20 cellular contexts compared by ENCODE assay signal in the genomic region with DNA sequence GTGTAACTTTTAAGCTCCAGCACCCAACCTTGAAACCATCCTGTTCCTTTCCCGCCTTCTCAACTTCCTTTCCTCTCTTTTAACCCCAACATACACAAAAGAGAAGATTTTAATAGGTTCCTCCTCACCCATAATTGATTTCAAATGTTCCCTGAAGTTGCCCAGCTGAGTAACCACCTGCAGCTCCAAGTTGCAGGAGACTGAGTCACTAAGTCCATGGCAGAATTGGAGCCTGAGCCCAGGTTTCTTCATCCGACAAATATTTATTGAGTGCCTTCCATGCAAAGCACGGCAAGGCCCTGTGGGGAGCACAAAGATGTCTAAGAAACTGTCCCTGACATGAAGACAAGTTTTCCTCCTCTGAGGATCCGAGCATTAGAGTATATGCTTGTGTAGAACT.
"Had no signal": no experiment of that assay in that cellular context is flagged by ENCODE, and none has a peak within 500 bp of the region (broad histone marks: within the 10 kb centered on the region; RNA-seq: fewer than 3 reads in every experiment).

No MANE protein-coding gene starts in this region.

- H3K36me3 ChIP-seq: right atrium auricular region, transverse colon had no signal

- H3K27ac ChIP-seq: right atrium auricular region, transverse colon had no signal

- H3K36me3 Mint-ChIP-seq: stimulated activated naive B cell treated with anti-CD40 and anti-IgM and Interleukin-4, amounts not matched to agents 10 μg/mL and 1 μg/mL and 100 μg/mL, for 72 hours; WTC11 had no signal

- H3K9me3 ChIP-seq: right atrium auricular region, transverse colon had no signal

- H3K27ac Mint-ChIP-seq: activated CD4-positive, alpha-beta memory T cell treated with anti-CD3 and anti-CD28 coated beads, Interleukin-2, amount 10 ng/mL, durations not matched to agents 7 days and 5 days; activated naive CD4-positive, alpha-beta T cell treated with anti-CD3 and anti-CD28 coated beads, Interleukin-2, amount 50 U/mL, for 72 hours; activated T-cell treated with anti-CD3 and anti-CD28 coated beads, Interleukin-2, amount 50 U/mL, for 24 hours; dendritic cell treated with granulocyte-macrophage colony-stimulating factor and Interleukin-4, amounts not matched to agents 40 ng/mL and 50 ng/mL, for 4 days; effector memory CD8-positive, alpha-beta T cell; stimulated activated naive B cell treated with anti-CD40 and anti-IgM and Interleukin-4, amounts not matched to agents 10 μg/mL and 1 μg/mL and 100 μg/mL, for 72 hours; WTC11 had no signal

- H3K27me3 Mint-ChIP-seq: activated CD4-positive, alpha-beta memory T cell treated with anti-CD3 and anti-CD28 coated beads, Interleukin-2, amount 10 ng/mL, durations not matched to agents 7 days and 5 days; activated T-cell treated with anti-CD3 and anti-CD28 coated beads, Interleukin-2, amount 50 U/mL, for 24 hours; dendritic cell treated with granulocyte-macrophage colony-stimulating factor and Interleukin-4, amounts not matched to agents 40 ng/mL and 50 ng/mL, for 4 days had no signal

- H3K27me3 ChIP-seq: right atrium auricular region, transverse colon had no signal

- H3K4me1 Mint-ChIP-seq: activated CD4-positive, alpha-beta memory T cell treated with anti-CD3 and anti-CD28 coated beads, Interleukin-2, amount 10 ng/mL, durations not matched to agents 7 days and 5 days had no signal

- H3K4me3 ChIP-seq: right atrium auricular region, transverse colon had no signal

- DNase-seq: activated CD4-positive, alpha-beta memory T cell treated with anti-CD3 and anti-CD28 coated beads, Interleukin-2, amount 10 ng/mL, durations not matched to agents 7 days and 5 days; activated CD4-positive, alpha-beta T cell treated with anti-CD3 and anti-CD28 coated beads for 4 hours; activated effector memory CD4-positive, alpha-beta T cell treated with Interleukin-2 at 50 U/mL for 16 hours; activated T-cell treated with anti-CD3 and anti-CD28 coated beads, Interleukin-2, amount 50 U/mL, for 24 hours; effector memory CD8-positive, alpha-beta T cell; hippocampal formation; left ventricle myocardium superior; posterior cingulate gyrus; stimulated activated CD4-positive, alpha-beta T cell treated with anti-CD3 and anti-CD28 coated beads, Interleukin-15, amount 100 ng/mL, for 24 hours; stimulated activated CD4-positive, alpha-beta T cell treated with anti-CD3 and anti-CD28 coated beads, Interleukin-4, amount 100 ng/mL, for 1 hour; stimulated activated naive B cell treated with anti-CD40 and anti-IgM and Interleukin-4, amounts not matched to agents 10 μg/mL and 1 μg/mL and 100 μg/mL, for 72 hours; T-helper 2 cell; transverse colon had no signal

- H3K4me3 Mint-ChIP-seq: activated CD4-positive, alpha-beta memory T cell treated with anti-CD3 and anti-CD28 coated beads, Interleukin-2, amount 10 ng/mL, durations not matched to agents 7 days and 5 days; activated T-cell treated with anti-CD3 and anti-CD28 coated beads, Interleukin-2, amount 50 U/mL, for 24 hours; dendritic cell treated with granulocyte-macrophage colony-stimulating factor and Interleukin-4, amounts not matched to agents 40 ng/mL and 50 ng/mL, for 4 days; effector memory CD8-positive, alpha-beta T cell; stimulated activated naive B cell treated with anti-CD40 and anti-IgM and Interleukin-4, amounts not matched to agents 10 μg/mL and 1 μg/mL and 100 μg/mL, for 72 hours; WTC11 had no signal

- FAIRE-seq: bronchial epithelial cell, TTC549 had no signal

- H3K9me3 Mint-ChIP-seq: activated CD4-positive, alpha-beta memory T cell treated with anti-CD3 and anti-CD28 coated beads, Interleukin-2, amount 10 ng/mL, durations not matched to agents 7 days and 5 days; activated T-cell treated with anti-CD3 and anti-CD28 coated beads, Interleukin-2, amount 50 U/mL, for 24 hours; dendritic cell treated with granulocyte-macrophage colony-stimulating factor and Interleukin-4, amounts not matched to agents 40 ng/mL and 50 ng/mL, for 4 days; nephron; stimulated activated naive B cell treated with anti-CD40 and anti-IgM and Interleukin-4, amounts not matched to agents 10 μg/mL and 1 μg/mL and 100 μg/mL, for 72 hours; WTC11 had no signal
